ENCODE assay signal across 8 cellular contexts in the genomic region with DNA sequence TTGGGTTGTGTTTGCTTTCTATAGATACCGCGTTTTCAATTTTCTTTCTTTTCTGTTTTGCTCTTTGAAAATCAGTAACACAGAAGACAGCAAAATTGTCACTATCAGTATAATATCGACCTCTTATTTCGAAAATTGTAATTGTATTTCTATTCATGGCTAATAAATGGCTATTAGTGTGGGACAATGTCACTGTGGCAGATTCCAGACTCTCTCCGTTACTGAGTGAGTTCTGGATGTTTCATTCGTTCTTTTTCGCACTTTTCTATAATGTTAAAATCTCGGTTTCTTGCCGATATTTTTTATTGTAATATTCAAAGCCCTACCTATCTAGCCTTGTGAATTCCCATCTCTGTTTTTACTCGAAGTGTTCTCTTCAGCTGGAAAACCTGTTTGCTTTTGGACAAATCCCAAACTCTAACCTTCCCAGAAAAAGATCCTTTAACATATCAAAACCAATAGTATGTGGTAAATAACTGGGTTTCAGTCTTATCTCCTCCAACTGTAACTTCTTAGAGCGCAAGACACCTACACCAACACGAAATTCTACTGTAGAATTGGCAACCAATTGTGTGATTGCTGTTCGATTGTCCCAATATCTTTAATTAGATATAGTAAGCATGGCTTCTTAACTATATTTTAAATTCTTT. TPM values are rescaled to one million over a fixed set of nuclear protein-coding genes. Genes with fewer than 3 reads are reported as not detected.
DNase-seq lines count a peak whose midpoint lies in the region; ATAC-seq and TF ChIP-seq lines count a peak whose summit lies in the region.

No MANE protein-coding gene starts in this region.

- H3K27ac ChIP-seq in CD4-positive, alpha-beta T cell (ENCODE audit: low read depth, low read length) = peak overlapping the region; percentile 27
- peak overlapping the region; percentile 18; the same call in 1 of the 2 replicates for H3K27ac ChIP-seq in GM23248
- no peak overlapping the region for H3K27ac ChIP-seq in iPS DF 6.9 (ENCODE audit: low read length)

- no peaks in the 10 kb centered on the region for H3K36me3 ChIP-seq in GM23248 (ENCODE audit: low read depth)
- no peaks in the 10 kb centered on the region for H3K36me3 ChIP-seq in iPS DF 6.9 (ENCODE audit: control insufficient read depth, insufficient read depth, low read length)

- peaks cover 29% of the 10 kb centered on the region for H3K36me3 Mint-ChIP-seq in CD4-positive, alpha-beta T cell (ENCODE audit: low read depth)
- H3K36me3 Mint-ChIP-seq in activated B cell treated with CpG ODN at 0.5 μM for 24 hours (ENCODE audit: low read depth) = peaks cover 12% of the 10 kb centered on the region
- H3K36me3 Mint-ChIP-seq in stimulated activated memory B cell treated with anti-CD40 and anti-IgM and Interleukin-4, amounts not matched to agents 10 μg/mL and 1 μg/mL and 100 μg/mL, for 72 hours = peaks cover 5% of the 10 kb centered on the region

- no peaks in the 10 kb centered on the region for H4K20me1 ChIP-seq in GM23248 (ENCODE audit: insufficient read depth)

- 1 to 2% methylated on average over 13 of the region's 13 CpGs for WGBS in GM23248 (ENCODE audit: low coverage in 1 of 2, low lambda C conversion rate in 2 of 2, missing lambda C conversion rate in 2 of 2), 2 experiments
- no CpG with 5 or more reads among the region's 13 CpGs for WGBS in iPS DF 6.9 (ENCODE audit: insufficient coverage, insufficient read length)

- CTCF ChIA-PET in CD4-positive, alpha-beta T cell (lab: Charles Lee) = interaction anchor here (0.7 to 1.8 kb wide), 16 partner anchors 8 to 496 kb away, joined by 3 to 6 read pairs (median 4); partner anchors contain the start of genes CD247 and DCAF6
- CTCF ChIA-PET in activated B cell treated with CpG ODN at 0.5 μM for 24 hours (lab: Charles Lee) = interaction anchor here (0.6 to 5.3 kb wide), 10 partner anchors 8 to 367 kb away, joined by 3 to 25 read pairs (median 4); no protein-coding TSS in a partner anchor

- in situ Hi-C loops in GM23248 (cut with MboI) = no loop called here

- peak overlapping the region; percentile 97 for H3K4me3 ChIP-seq in GM23248
- H3K4me3 ChIP-seq in iPS DF 6.9 (ENCODE audit: low read length) = peak overlapping the region; percentile 67; the same call in 1 of the 2 replicates

- peaks cover 51% of the 10 kb centered on the region for H3K4me1 Mint-ChIP-seq in CD4-positive, alpha-beta T cell (ENCODE audit: low read depth)
- peaks cover 70% of the 10 kb centered on the region for H3K4me1 Mint-ChIP-seq in activated B cell treated with CpG ODN at 0.5 μM for 24 hours
- H3K4me1 Mint-ChIP-seq in stimulated activated memory B cell treated with anti-CD40 and anti-IgM and Interleukin-4, amounts not matched to agents 10 μg/mL and 1 μg/mL and 100 μg/mL, for 72 hours = peaks cover 59% of the 10 kb centered on the region

- ATAC-seq in CD4-positive, alpha-beta T cell (ENCODE audit: poor library complexity) = peak; percentile 6
- ATAC-seq in activated B cell treated with CpG ODN at 0.5 μM for 24 hours (ENCODE audit: low read depth) = peak; percentile 0
- peak; percentile 1 for ATAC-seq in stimulated activated memory B cell treated with anti-CD40 and anti-IgM and Interleukin-4, amounts not matched to agents 10 μg/mL and 1 μg/mL and 100 μg/mL, for 72 hours
- no peak for ATAC-seq in GM19397 (IDR thresholded peaks at IDR 0.05; ENCODE audit: unreplicated experiment)

- peak; percentile 51 for TF ChIP-seq CTCF in CD4-positive, alpha-beta T cell (IDR thresholded peaks at IDR 0.05)
- TF ChIP-seq CTCF in activated B cell treated with CpG ODN at 0.5 μM for 24 hours (IDR thresholded peaks at IDR 0.05) = peak; percentile 68
- TF ChIP-seq CTCF in GM20000 (IDR thresholded peaks at IDR 0.05; ENCODE audit: extremely low read depth, missing control alignments) = no peak

- H3K9me2 ChIP-seq in GM23248 (ENCODE audit: insufficient read depth) = no peaks in the 10 kb centered on the region

- peak overlapping the region; percentile 92 for H3K4me3 Mint-ChIP-seq in CD4-positive, alpha-beta T cell
- H3K4me3 Mint-ChIP-seq in activated B cell treated with CpG ODN at 0.5 μM for 24 hours = peak overlapping the region; percentile 85
- H3K4me3 Mint-ChIP-seq in stimulated activated memory B cell treated with anti-CD40 and anti-IgM and Interleukin-4, amounts not matched to agents 10 μg/mL and 1 μg/mL and 100 μg/mL, for 72 hours = peak overlapping the region; percentile 79

- H3K27me3 ChIP-seq in CD4-positive, alpha-beta T cell (ENCODE audit: control insufficient read depth, insufficient read depth, low read length) = no peaks in the 10 kb centered on the region
- H3K27me3 ChIP-seq in GM23248 (replicated peaks; ENCODE audit: insufficient read depth) (no peaks in the 10 kb centered on the region), iPS DF 6.9 (ENCODE audit: control insufficient read depth, insufficient read depth, low read length) (no peaks in the 10 kb centered on the region; the same call in 1 of the 2 replicates)

- POLR2A ChIA-PET in CD4-positive, alpha-beta T cell (lab: Charles Lee) = interaction anchor here (0.7 to 3.7 kb wide), 18 partner anchors 13 to 496 kb away, joined by 3 to 19 read pairs (median 4); partner anchors contain the start of genes DCAF6 and RCSD1
- POLR2A ChIA-PET in activated B cell treated with CpG ODN at 0.5 μM for 24 hours (lab: Charles Lee) = interaction anchor here (0.7 to 2.8 kb wide), 12 partner anchors 8 to 221 kb away, joined by 3 to 21 read pairs (median 6); partner anchors contain the start of genes DCAF6 and MPC2

- peak overlapping the region; percentile 90 for H2AFZ ChIP-seq in GM23248

- peaks cover 12% of the 10 kb centered on the region for H3K4me1 ChIP-seq in GM23248 (ENCODE audit: insufficient read depth)
- H3K4me1 ChIP-seq in iPS DF 6.9 (ENCODE audit: control insufficient read depth, insufficient read depth, low read length) = peaks cover 3% of the 10 kb centered on the region; the same call in 1 of the 2 replicates

- no peak for DNase-seq in CD4-positive, alpha-beta T cell
- DNase-seq in GM23248 (no peak), activated B cell treated with CpG ODN at 0.5 μM for 24 hours (no peak), iPS DF 6.9 (ENCODE audit: low read depth, low spot score) (no peak), AML-193 (lab: John Stamatoyannopoulos, UW) (no peak), GM20000 (ENCODE audit: low spot score) (no peak)

- H3K9ac ChIP-seq in GM23248 = peak overlapping the region; percentile 91

- H3K9me3 Mint-ChIP-seq in CD4-positive, alpha-beta T cell = no peaks in the 10 kb centered on the region
- H3K9me3 Mint-ChIP-seq in activated B cell treated with CpG ODN at 0.5 μM for 24 hours = no peaks in the 10 kb centered on the region
- H3K9me3 Mint-ChIP-seq in stimulated activated memory B cell treated with anti-CD40 and anti-IgM and Interleukin-4, amounts not matched to agents 10 μg/mL and 1 μg/mL and 100 μg/mL, for 72 hours = no peaks in the 10 kb centered on the region

- peaks cover 20% of the 10 kb centered on the region for H3F3A ChIP-seq in GM23248 (ENCODE audit: insufficient read depth)

- H3K27me3 Mint-ChIP-seq in CD4-positive, alpha-beta T cell = peaks cover 18% of the 10 kb centered on the region
- peaks cover 7% of the 10 kb centered on the region for H3K27me3 Mint-ChIP-seq in activated B cell treated with CpG ODN at 0.5 μM for 24 hours
- H3K27me3 Mint-ChIP-seq in stimulated activated memory B cell treated with anti-CD40 and anti-IgM and Interleukin-4, amounts not matched to agents 10 μg/mL and 1 μg/mL and 100 μg/mL, for 72 hours = peaks cover 7% of the 10 kb centered on the region

- peak overlapping the region; percentile 87 for H3K27ac Mint-ChIP-seq in CD4-positive, alpha-beta T cell
- peak overlapping the region; percentile 98 for H3K27ac Mint-ChIP-seq in activated B cell treated with CpG ODN at 0.5 μM for 24 hours
- H3K27ac Mint-ChIP-seq in stimulated activated memory B cell treated with anti-CD40 and anti-IgM and Interleukin-4, amounts not matched to agents 10 μg/mL and 1 μg/mL and 100 μg/mL, for 72 hours = peak overlapping the region; percentile 94

- intact Hi-C loops in CD4-positive, alpha-beta T cell (cut with DNase I, micrococcal nuclease) = loop anchor here (1.0 to 10.0 kb wide), 7 partner anchors 87 to 1649 kb away; partner anchors contain the start of genes DCAF6 (in 2 of the 2), MPC2 (in 2 of the 2), BLZF1 (in 1 of the 2) and NME7 (in 1 of the 2)
- intact Hi-C loops in activated B cell treated with CpG ODN at 0.5 μM for 24 hours (cut with micrococcal nuclease) = loop anchor here (1.0 to 10.0 kb wide), 8 partner anchors 8 to 1979 kb away; partner anchors contain the start of genes DCAF6, POU2F1 and TIPRL

- peak overlapping the region; percentile 95 for H3K4me2 ChIP-seq in GM23248 (ENCODE audit: unreplicated experiment)

- H3K79me2 ChIP-seq in GM23248 (ENCODE audit: insufficient read depth) = no peaks in the 10 kb centered on the region

- no peaks in the 10 kb centered on the region for H3K9me3 ChIP-seq in CD4-positive, alpha-beta T cell (ENCODE audit: control insufficient read depth, low read length)
- no peaks in the 10 kb centered on the region for H3K9me3 ChIP-seq in GM23248 (ENCODE audit: low read depth)
- no peaks in the 10 kb centered on the region for H3K9me3 ChIP-seq in iPS DF 6.9 (ENCODE audit: control insufficient read depth, insufficient read depth, low read length)

RNA-seq across cellular contexts. Expression of gene MPZL1, which starts 6.0 kb away (rescaled TPM):
- total RNA-seq in CD4-positive, alpha-beta T cell = 1 to 10 TPM; 1.2 to 1.5 TPM
- total RNA-seq in GM23248 (2014; rRNA removed; shearing (Covaris generic)) = 144 and 189 TPM in 2 replicates
- 284 and 289 TPM in 2 replicates for polyA plus RNA-seq in GM23248 (2016; fragmentation: Nextera tagmentation; extraction: Ambion mirVana)
- total RNA-seq in activated B cell treated with CpG ODN at 0.5 μM for 24 hours = 27.2 and 27.4 TPM in 2 replicates

Comparison
In these comparisons a context has a peak if more than half of its experiments do, and no peak if none do; other contexts are left out.
1. RNA of gene MPZL1, which starts 6.0 kb away (total RNA-seq): 144 to 189 TPM in GM23248 and 27.2 to 27.4 TPM in activated B cell treated with CpG ODN at 0.5 μM for 24 hours; 1.2 to 1.5 TPM in CD4-positive, alpha-beta T cell; every median in the first group is over 10 times any median in the second.
2. Peak in every context shown above with its lines, with median percentiles within 50 percentile points of each other: H3K27ac Mint-ChIP-seq and H3K4me3 Mint-ChIP-seq.